In the genomic region with DNA sequence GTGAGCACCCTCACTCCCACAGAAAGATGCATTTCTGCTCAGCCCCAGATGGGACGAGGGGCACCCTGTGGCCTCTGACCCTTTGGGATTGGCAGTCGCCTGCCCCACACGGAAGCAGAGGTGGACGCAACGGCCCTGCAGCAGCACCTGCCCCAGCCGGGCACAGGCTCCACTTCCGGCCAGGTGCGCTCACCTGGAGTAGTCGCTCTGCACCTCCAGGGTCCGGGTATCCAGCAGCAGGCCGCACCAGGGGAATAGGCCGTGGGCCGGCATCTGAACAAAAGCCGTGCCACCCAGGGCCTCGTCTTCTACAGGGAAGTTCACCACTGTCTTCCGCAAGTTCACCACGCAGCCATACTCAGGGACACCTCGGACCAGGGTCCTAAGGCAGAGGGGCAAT, we compare ENCODE assay signal across 22 cellular contexts. TPM values are rescaled to one million over a fixed set of nuclear protein-coding genes. Genes with fewer than 3 reads are reported as not detected.
DNase-seq lines count a peak whose midpoint lies in the region; ATAC-seq and TF ChIP-seq lines count a peak whose summit lies in the region.
"Had no signal": no experiment of that assay in that cellular context is flagged by ENCODE, and none has a peak within 500 bp of the region (broad histone marks: within the 10 kb centered on the region; RNA-seq: fewer than 3 reads in every experiment).

No MANE protein-coding gene starts in this region.

- no peaks in the 10 kb centered on the region for H3K9me2 ChIP-seq in GM23338 (ENCODE audit: insufficient read depth)

- no peak overlapping the region for H3K4me3 ChIP-seq in heart right ventricle
- no peak overlapping the region for H3K4me3 ChIP-seq in GM23338
- H3K4me3 ChIP-seq in WI38 (ENCODE audit: low read depth, low read length), result peak overlapping the region; percentile 57
- H3K4me3 ChIP-seq in Caco-2 (ENCODE audit: low read depth, low read length), result no peak overlapping the region
- H3K4me3 ChIP-seq: A549 had no signal

- H3K4me1 ChIP-seq in heart right ventricle, result no peaks in the 10 kb centered on the region
- no peaks in the 10 kb centered on the region for H3K4me1 ChIP-seq in GM23338 (ENCODE audit: insufficient read depth)
- no peaks in the 10 kb centered on the region for H3K4me1 ChIP-seq in Caco-2
- H3K4me1 ChIP-seq: A549 had no signal

- no peaks in the 10 kb centered on the region for H3F3A ChIP-seq in GM23338 (replicated peaks; ENCODE audit: low read depth)

- H3K36me3 Mint-ChIP-seq in GM23338 (ENCODE audit: low read depth) (peaks cover 78% of the 10 kb centered on the region), Caco-2 (ENCODE audit: insufficient read depth, unreplicated experiment) (peaks cover 4% of the 10 kb centered on the region)

- H3K27ac Mint-ChIP-seq in GM23338 (no peak overlapping the region), Caco-2 (ENCODE audit: unreplicated experiment) (no peak overlapping the region)
- H3K27ac Mint-ChIP-seq: CD4-positive, alpha-beta T cell; H9; IgD-negative memory B cell had no signal

- POLR2A ChIA-PET in Caco-2 (lab: Charles Lee), result no interaction called here

- H3K4me1 Mint-ChIP-seq in GM23338 (no peaks in the 10 kb centered on the region), Caco-2 (ENCODE audit: low read depth, unreplicated experiment) (no peaks in the 10 kb centered on the region)
- H3K4me1 Mint-ChIP-seq: H9 had no signal

- no TSS peak for BruUV-seq in Caco-2 (replicated peaks; lab: Mats Ljungman, UMichigan)

- 91 to 93% methylated on average over 18 of the region's 18 CpGs for WGBS in heart right ventricle, 2 donors

- H3K27me3 ChIP-seq in heart right ventricle (no peaks in the 10 kb centered on the region), GM23338 (ENCODE audit: insufficient read depth) (no peaks in the 10 kb centered on the region), Caco-2 (replicated peaks; ENCODE audit: control insufficient read depth, insufficient read depth, low read length) (no peaks in the 10 kb centered on the region)

- peak; percentile 6 for DNase-seq in Right ventricle myocardium inferior (ENCODE audit: missing footprints)
- no peak for DNase-seq in heart right ventricle
- DNase-seq in GM23338 (ENCODE audit: low spot score), result no peak
- DNase-seq in Caco-2, result no peak
- DNase-seq: AML-193; Calu3; CD4-positive, alpha-beta T cell; DMS79 treated with DMSO at 0.1 percent for 48 hours; GDM1; H9; Karpas-422; KBM-7 had no signal

- H3K4me2 ChIP-seq in GM23338, result no peak overlapping the region
- H3K4me2 ChIP-seq: A549 had no signal

- H3K27me3 Mint-ChIP-seq in GM23338 (ENCODE audit: insufficient read depth, low read depth, poor library complexity) (peaks cover 9% of the 10 kb centered on the region), Caco-2 (ENCODE audit: insufficient read depth, unreplicated experiment) (no peaks in the 10 kb centered on the region)
- H3K27me3 Mint-ChIP-seq: CD4-positive, alpha-beta T cell had no signal

- H2AFZ ChIP-seq in GM23338, result no peak overlapping the region

- TF ChIP-seq CTCF in heart right ventricle (IDR thresholded peaks at IDR 0.05), result no peak
- TF ChIP-seq CTCF in GM23338 (conservative IDR thresholded peaks at IDR 0.05; ENCODE audit: low read depth in 2 of 2), result no peak
- TF ChIP-seq CTCF in WI38 (IDR thresholded peaks at IDR 0.05; ENCODE audit: low read depth, low read length), result no peak
- TF ChIP-seq CTCF in Caco-2 (IDR thresholded peaks at IDR 0.05; ENCODE audit: insufficient read depth in 1 of 2, low read depth in 1 of 2, low read length in 1 of 2, severe bottlenecking in 1 of 2, unreplicated experiment in 1 of 2), result no peak

- ATAC-seq in Right ventricle myocardium inferior (no peak), heart right ventricle (no peak), GM23338 (peak; percentile 23; the same call in 2 of the 3 replicates), GM21576 (IDR thresholded peaks at IDR 0.05; ENCODE audit: unreplicated experiment) (no peak), HG02981 (IDR thresholded peaks at IDR 0.05; ENCODE audit: unreplicated experiment) (no peak)
- ATAC-seq: A549, HepG2 had no signal

- no peak overlapping the region for H3K27ac ChIP-seq in heart right ventricle
- H3K27ac ChIP-seq in GM23338 (ENCODE audit: low read depth), result no peak overlapping the region
- H3K27ac ChIP-seq: 22Rv1, A549, C4-2B had no signal

- no peaks in the 10 kb centered on the region for H3K79me2 ChIP-seq in GM23338 (replicated peaks; ENCODE audit: insufficient read depth)

- H4K20me1 ChIP-seq in GM23338 (replicated peaks; ENCODE audit: insufficient read depth), result no peaks in the 10 kb centered on the region

- H3K9me3 Mint-ChIP-seq in GM23338, result peaks cover 20% of the 10 kb centered on the region; the same call in 2 of the 3 replicates
- no peaks in the 10 kb centered on the region for H3K9me3 Mint-ChIP-seq in Caco-2 (ENCODE audit: unreplicated experiment)
- H3K9me3 Mint-ChIP-seq: CD4-positive, alpha-beta T cell; H9; IgD-negative memory B cell had no signal

- intact Hi-C loops in Right ventricle myocardium inferior (cut with DNase I), result no loop called here
- intact Hi-C loops in heart right ventricle (cut with DNase I), result no loop called here
- intact Hi-C loops in Caco-2 (cut with micrococcal nuclease; ENCODE audit: unreplicated experiment), result no loop called here

- CTCF ChIA-PET in Caco-2 (lab: Charles Lee), result no interaction called here

- H3K9me3 ChIP-seq in heart right ventricle, result peaks cover 0 to 37% (median 18%) of the 10 kb centered on the region in 11 donors
- no peaks in the 10 kb centered on the region for H3K9me3 ChIP-seq in Caco-2
- H3K9me3 ChIP-seq: A549 had no signal

- H3K4me3 Mint-ChIP-seq in GM23338 (no peak overlapping the region), Caco-2 (ENCODE audit: unreplicated experiment) (no peak overlapping the region)
- H3K4me3 Mint-ChIP-seq: CD4-positive, alpha-beta T cell; H9; IgD-negative memory B cell had no signal

- H3K36me3 ChIP-seq in heart right ventricle (no peaks in the 10 kb centered on the region), GM23338 (ENCODE audit: insufficient read depth) (peaks cover 29% of the 10 kb centered on the region), Caco-2 (ENCODE audit: control insufficient read depth, insufficient read depth, low read length) (no peaks in the 10 kb centered on the region)

TF ChIP-seq in GM23338, 12 proteins besides CTCF, POLR2A, EP300 and RAD21 (continues in another document):
- TF ChIP-seq EZH2 (IDR thresholded peaks at IDR 0.05; ENCODE audit: low read depth, unreplicated experiment) (no peak), EZH2phosphoT487 (IDR thresholded peaks at IDR 0.05; ENCODE audit: unreplicated experiment) (no peak)

RNA-seq across cellular contexts. Expression of a gene that starts 30.7 kb away (rescaled TPM):
- total RNA-seq in Right ventricle myocardium inferior, result not detected
- total RNA-seq in heart right ventricle, result not detected
- not detected for polyA plus RNA-seq in heart right ventricle
- total RNA-seq in GM23338 (2014; rRNA removed; shearing (Covaris generic)), result 36.2 and 46.4 TPM in 2 replicates
- 9.1 and 9.8 TPM in 2 replicates for polyA plus RNA-seq in GM23338 (2016; fragmentation: Nextera tagmentation; extraction: Ambion mirVana)
- total RNA-seq in Caco-2 (2022), result 5.1 and 6.1 TPM in 2 replicates
- polyA plus RNA-seq: BJ, IgD-negative memory B cell had no signal

RNA-seq across cellular contexts. Expression of a gene that starts 39.0 kb away (rescaled TPM):
- total RNA-seq in Right ventricle myocardium inferior, result not detected
- not detected for total RNA-seq in heart right ventricle
- not detected for polyA plus RNA-seq in heart right ventricle
- total RNA-seq in GM23338 (2014; rRNA removed; shearing (Covaris generic)), result not detected in 2 replicates
- polyA plus RNA-seq in GM23338 (2016; fragmentation: Nextera tagmentation; extraction: Ambion mirVana), result not detected in 2 replicates
- total RNA-seq in Caco-2 (2022), result not detected in 2 replicates
- total RNA-seq: Calu3; CD4-positive, alpha-beta T cell; H1; H9; HepG2 had no signal
- polyA plus RNA-seq: A549, BJ, H1, HepG2, IgD-negative memory B cell had no signal
